In genomic region chr2:26993768-26994167, GRCh38 we compare ENCODE assay signal across 6 cellular contexts.
"Had no signal": no experiment of that assay in that cellular context is flagged by ENCODE, and none has a peak within 500 bp of the region (broad histone marks: within the 10 kb centered on the region; RNA-seq: fewer than 3 reads in every experiment).

No MANE protein-coding gene starts in this region.

- DNase-seq: activated CD4-positive, alpha-beta T cell treated with anti-CD3 and anti-CD28 coated beads for 4 hours; activated CD8-positive, alpha-beta T cell treated with anti-CD3 and anti-CD28 coated beads, Interleukin-2, amount 10 ng/mL, durations not matched to agents 7 days and 5 days; activated naive CD4-positive, alpha-beta T cell treated with Interleukin-2 at 50 U/mL for 16 hours; effector CD4-positive, alpha-beta T cell; lower lobe of right lung; naive thymus-derived CD4-positive, alpha-beta T cell had no signal

- ATAC-seq: activated CD8-positive, alpha-beta T cell treated with anti-CD3 and anti-CD28 coated beads, Interleukin-2, amount 10 ng/mL, durations not matched to agents 7 days and 5 days; lower lobe of right lung; naive thymus-derived CD4-positive, alpha-beta T cell had no signal
